ENCODE assay signal across 13 cellular contexts in the genomic region with DNA sequence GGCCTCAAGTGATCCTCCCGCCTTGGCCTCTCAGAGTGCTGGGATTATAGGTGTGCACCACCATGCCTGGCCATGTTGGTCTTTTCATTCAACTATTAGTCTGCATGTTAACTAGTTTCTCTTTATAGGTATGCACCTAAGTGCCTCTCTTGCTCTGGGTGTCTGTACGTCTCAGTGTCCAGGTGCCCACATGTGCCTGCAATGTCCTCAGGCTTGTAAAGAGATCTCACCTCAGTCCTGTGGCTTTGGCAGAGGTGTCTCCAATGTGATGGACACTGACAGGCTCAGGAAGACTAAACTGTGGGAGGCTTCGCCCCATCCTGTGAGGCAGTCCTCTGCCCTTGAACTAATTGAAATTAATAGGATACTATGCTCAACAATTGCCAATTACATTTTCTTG.
DNase-seq lines count a peak whose midpoint lies in the region; ATAC-seq and TF ChIP-seq lines count a peak whose summit lies in the region.
"Had no signal": no experiment of that assay in that cellular context is flagged by ENCODE, and none has a peak within 500 bp of the region (broad histone marks: within the 10 kb centered on the region; RNA-seq: fewer than 3 reads in every experiment).

No MANE protein-coding gene starts in this region.

- TF ChIP-seq POLR2A in breast epithelium (IDR thresholded peaks at IDR 0.05): no peak

- intact Hi-C loops in posterior vena cava (cut with DNase I): no loop called here
- intact Hi-C loops in tibial artery (cut with DNase I; ENCODE audit: low total_unique reads): no loop called here
- intact Hi-C loops in breast epithelium (cut with DNase I; ENCODE audit: low total_unique reads): no loop called here
- intact Hi-C loops in CD14-positive monocyte (cut with micrococcal nuclease): no loop called here

- no peaks in the 10 kb centered on the region for H3K4me1 Mint-ChIP-seq in activated CD8-positive, alpha-beta memory T cell treated with anti-CD3 and anti-CD28 coated beads, Interleukin-2, amount 10 ng/mL, durations not matched to agents 7 days and 5 days
- no peaks in the 10 kb centered on the region for H3K4me1 Mint-ChIP-seq in CD14-positive monocyte
- H3K4me1 Mint-ChIP-seq: B cell; CD4-positive, alpha-beta memory T cell had no signal

- TF ChIP-seq CTCF in coronary artery (IDR thresholded peaks at IDR 0.05) (no peak), tibial artery (IDR thresholded peaks at IDR 0.05) (no peak), breast epithelium (IDR thresholded peaks at IDR 0.05) (no peak), CD14-positive monocyte (IDR thresholded peaks at IDR 0.05) (no peak)

- ATAC-seq in activated CD8-positive, alpha-beta memory T cell treated with anti-CD3 and anti-CD28 coated beads, Interleukin-2, amount 10 ng/mL, durations not matched to agents 7 days and 5 days: no peak
- ATAC-seq: GM12878, HCT116 had no signal

- H3K27me3 Mint-ChIP-seq in activated CD8-positive, alpha-beta memory T cell treated with anti-CD3 and anti-CD28 coated beads, Interleukin-2, amount 10 ng/mL, durations not matched to agents 7 days and 5 days: peaks cover 22% of the 10 kb centered on the region
- peaks cover 5 to 35% (median 9%) of the 10 kb centered on the region in 3 donors for H3K27me3 Mint-ChIP-seq in CD14-positive monocyte (ENCODE audit: low read depth in 3 of 3)

- H3K36me3 Mint-ChIP-seq in activated CD8-positive, alpha-beta memory T cell treated with anti-CD3 and anti-CD28 coated beads, Interleukin-2, amount 10 ng/mL, durations not matched to agents 7 days and 5 days: no peaks in the 10 kb centered on the region
- no peaks in the 10 kb centered on the region for H3K36me3 Mint-ChIP-seq in CD14-positive monocyte
- H3K36me3 Mint-ChIP-seq: CD4-positive, alpha-beta memory T cell had no signal

- DNase-seq in activated CD8-positive, alpha-beta memory T cell treated with anti-CD3 and anti-CD28 coated beads, Interleukin-2, amount 10 ng/mL, durations not matched to agents 7 days and 5 days: peak; percentile 7
- no peak for DNase-seq in activated CD8-positive, alpha-beta memory T cell treated with anti-CD3 and anti-CD28 coated beads, Interleukin-2, amount 50 U/mL, for 4 hours
- peak; percentile 14 for DNase-seq in coronary artery (ENCODE audit: low spot score)
- DNase-seq in posterior vena cava (ENCODE audit: low spot score): peak; percentile 19
- DNase-seq in tibial artery: no peak
- DNase-seq in breast epithelium (ENCODE audit: low spot score in 2 of 2): no peak
- DNase-seq in CD14-positive monocyte (ENCODE audit: low spot score): no peak
- DNase-seq: C1 segment of cervical spinal cord; CD4-positive, alpha-beta memory T cell; DMS79 had no signal

- H3K27me3 ChIP-seq in tibial artery (peaks cover 0 to 22% of the 10 kb centered on the region in 2 donors), breast epithelium (peaks cover 0 to 17% of the 10 kb centered on the region in 2 donors)

- no peaks in the 10 kb centered on the region for H3K4me1 ChIP-seq in tibial artery
- H3K4me1 ChIP-seq in breast epithelium: no peaks in the 10 kb centered on the region

- no peak overlapping the region for H3K27ac Mint-ChIP-seq in activated CD8-positive, alpha-beta memory T cell treated with anti-CD3 and anti-CD28 coated beads, Interleukin-2, amount 10 ng/mL, durations not matched to agents 7 days and 5 days
- no peak overlapping the region for H3K27ac Mint-ChIP-seq in CD14-positive monocyte
- H3K27ac Mint-ChIP-seq: B cell; CD4-positive, alpha-beta memory T cell had no signal

- peaks cover 0 to 7% (median 3%) of the 10 kb centered on the region in 3 donors for H3K9me3 ChIP-seq in tibial artery
- H3K9me3 ChIP-seq in breast epithelium: peaks cover 0 to 12% of the 10 kb centered on the region in 2 donors

- H3K4me3 Mint-ChIP-seq in activated CD8-positive, alpha-beta memory T cell treated with anti-CD3 and anti-CD28 coated beads, Interleukin-2, amount 10 ng/mL, durations not matched to agents 7 days and 5 days: no peak overlapping the region
- no peak overlapping the region for H3K4me3 Mint-ChIP-seq in CD14-positive monocyte
- H3K4me3 Mint-ChIP-seq: B cell; CD4-positive, alpha-beta memory T cell had no signal

- H3K4me3 ChIP-seq in coronary artery (no peak overlapping the region), tibial artery (no peak overlapping the region), breast epithelium (no peak overlapping the region)
- H3K4me3 ChIP-seq: GM12878 had no signal

- no peak overlapping the region for H3K27ac ChIP-seq in coronary artery
- H3K27ac ChIP-seq in tibial artery: no peak overlapping the region
- H3K27ac ChIP-seq in breast epithelium: no peak overlapping the region

- no peaks in the 10 kb centered on the region for H3K36me3 ChIP-seq in tibial artery
- no peaks in the 10 kb centered on the region for H3K36me3 ChIP-seq in breast epithelium

- H3K9me3 Mint-ChIP-seq in activated CD8-positive, alpha-beta memory T cell treated with anti-CD3 and anti-CD28 coated beads, Interleukin-2, amount 10 ng/mL, durations not matched to agents 7 days and 5 days (ENCODE audit: low read depth): no peaks in the 10 kb centered on the region
- peaks cover 0 to 2% (median 0%) of the 10 kb centered on the region in 7 donors for H3K9me3 Mint-ChIP-seq in CD14-positive monocyte

- CTCF ChIA-PET in activated CD8-positive, alpha-beta memory T cell treated with anti-CD3 and anti-CD28 coated beads, Interleukin-2, amount 10 ng/mL, durations not matched to agents 7 days and 5 days (lab: Charles Lee): no interaction called here

Comparison
In these comparisons a context has a peak if more than half of its experiments do, and no peak if none do; other contexts are left out.
1. DNase-seq: peak in activated CD8-positive, alpha-beta memory T cell treated with anti-CD3 and anti-CD28 coated beads, Interleukin-2, amount 10 ng/mL, durations not matched to agents 7 days and 5 days (single experiment), coronary artery (single experiment) and posterior vena cava (single experiment); none in activated CD8-positive, alpha-beta memory T cell treated with anti-CD3 and anti-CD28 coated beads, Interleukin-2, amount 50 U/mL, for 4 hours (single experiment), tibial artery (0 of 2), breast epithelium (0 of 2) and CD14-positive monocyte (single experiment).